ENCODE assay signal across 25 cellular contexts in genomic region chr15:52496175-52496574, GRCh38. TPM values are rescaled to one million over a fixed set of nuclear protein-coding genes. Genes with fewer than 3 reads are reported as not detected.
A peak's percentile ranks its signal among the peaks of the same experiment; 100 is the strongest.
DNase-seq lines count a peak whose midpoint lies in the region; ATAC-seq and TF ChIP-seq lines count a peak whose summit lies in the region.
"Had no signal": no experiment of that assay in that cellular context is flagged by ENCODE, and none has a peak within 500 bp of the region (broad histone marks: within the 10 kb centered on the region; RNA-seq: fewer than 3 reads in every experiment).

No MANE protein-coding gene starts in this region.

- POLR2A ChIA-PET in activated B cell treated with CpG ODN at 0.5 μM for 24 hours (lab: Charles Lee) = interaction anchor here (1.0 kb wide), 1 partner anchor 32 kb away, joined by 4 read pairs; the partner anchor contains the start of gene MYO5A

- no peak overlapping the region for H3K4me3 ChIP-seq in GM23248
- H3K4me3 ChIP-seq in NB4 (ENCODE audit: low read depth, low read length) = no peak overlapping the region
- H3K4me3 ChIP-seq in Peyer's patch = no peak overlapping the region
- H3K4me3 ChIP-seq: gastroesophageal sphincter, lower lobe of right lung, psoas muscle, SJSA1, stomach, tibial artery had no signal

- intact Hi-C loops in activated B cell treated with CpG ODN at 0.5 μM for 24 hours (cut with micrococcal nuclease) = no loop called here

- H3K36me3 Mint-ChIP-seq in activated B cell treated with CpG ODN at 0.5 μM for 24 hours (ENCODE audit: low read depth) = no peaks in the 10 kb centered on the region
- H3K36me3 Mint-ChIP-seq in memory B cell = peaks cover 1% of the 10 kb centered on the region
- H3K36me3 Mint-ChIP-seq: natural killer cell had no signal

- peaks cover 22% of the 10 kb centered on the region for H3K4me1 ChIP-seq in GM23248 (ENCODE audit: insufficient read depth)
- H3K4me1 ChIP-seq in Peyer's patch = no peaks in the 10 kb centered on the region
- H3K4me1 ChIP-seq: lower lobe of right lung, tibial artery had no signal

- TF ChIP-seq CTCF in NB4 (IDR thresholded peaks at IDR 0.05; ENCODE audit: low read depth, low read length) (no peak), activated B cell treated with CpG ODN at 0.5 μM for 24 hours (IDR thresholded peaks at IDR 0.05) (no peak), Peyer's patch (IDR thresholded peaks at IDR 0.05) (no peak)

- H3K79me2 ChIP-seq in GM23248 (ENCODE audit: insufficient read depth) = peaks cover 69% of the 10 kb centered on the region

- 73% methylated on average over 4 of the region's 4 CpGs for WGBS in GM23248 (ENCODE audit: low coverage in 1 of 2, low lambda C conversion rate in 2 of 2, missing lambda C conversion rate in 2 of 2), 2 experiments

- H3K27me3 Mint-ChIP-seq in activated B cell treated with CpG ODN at 0.5 μM for 24 hours (no peaks in the 10 kb centered on the region), memory B cell (no peaks in the 10 kb centered on the region)
- H3K27me3 Mint-ChIP-seq: central memory CD8-positive, alpha-beta T cell had no signal

- H3K9me3 Mint-ChIP-seq in activated B cell treated with CpG ODN at 0.5 μM for 24 hours = no peaks in the 10 kb centered on the region
- no peaks in the 10 kb centered on the region for H3K9me3 Mint-ChIP-seq in memory B cell
- H3K9me3 Mint-ChIP-seq: central memory CD8-positive, alpha-beta T cell; natural killer cell had no signal

- DNase-seq in GM23248 (no peak), NB4 (ENCODE audit: low read depth) (peak; percentile 5), activated B cell treated with CpG ODN at 0.5 μM for 24 hours (no peak), memory B cell (ENCODE audit: low spot score in 2 of 2) (no peak), substantia nigra (lab: John Stamatoyannopoulos, UW) (no peak), Peyer's patch (no peak), NCI-H226 (no peak)
- DNase-seq: activated CD4-positive, alpha-beta T cell treated with anti-CD3 and anti-CD28 coated beads, Interleukin-2, amount 50 U/mL, for 1 hour; activated T-cell treated with anti-CD3 and anti-CD28 coated beads, Interleukin-2, amount 50 U/mL, for 1 hour; C1 segment of cervical spinal cord; GOT3; KBM-7; lower lobe of right lung; natural killer cell; NCI-H1417 treated with DMSO at 0.1 percent for 48 hours; NCI-H2029 treated with DMSO at 0.1 percent for 48 hours; NCI-H526; occipital lobe; psoas muscle; stomach; tibial artery had no signal

- H3K36me3 ChIP-seq in GM23248 (ENCODE audit: low read depth) = no peaks in the 10 kb centered on the region
- H3K36me3 ChIP-seq in Peyer's patch = no peaks in the 10 kb centered on the region
- H3K36me3 ChIP-seq: gastroesophageal sphincter, lower lobe of right lung, SJSA1, stomach had no signal

- CTCF ChIA-PET in activated B cell treated with CpG ODN at 0.5 μM for 24 hours (lab: Charles Lee) = interaction anchor here (0.6 kb wide), 1 partner anchor 59 kb away, joined by 3 read pairs; no protein-coding TSS in a partner anchor

- no peak overlapping the region for H3K27ac ChIP-seq in GM23248
- no peak overlapping the region for H3K27ac ChIP-seq in substantia nigra (ENCODE audit: low read depth, low read length, poor library complexity, severe bottlenecking)
- no peak overlapping the region for H3K27ac ChIP-seq in Peyer's patch
- H3K27ac ChIP-seq: gastroesophageal sphincter, lower lobe of right lung, psoas muscle, SJSA1, stomach, tibial artery had no signal

- H3F3A ChIP-seq in GM23248 (ENCODE audit: insufficient read depth) = 0 out of 2 replicates have a peak, but pooled peaks cover 8% of the 10 kb centered on the region

- in situ Hi-C loops in GM23248 (cut with MboI) = no loop called here

- H3K4me3 Mint-ChIP-seq in activated B cell treated with CpG ODN at 0.5 μM for 24 hours = no peak overlapping the region
- no peak overlapping the region for H3K4me3 Mint-ChIP-seq in memory B cell
- H3K4me3 Mint-ChIP-seq: central memory CD8-positive, alpha-beta T cell; natural killer cell had no signal

- H3K9me2 ChIP-seq in GM23248 (ENCODE audit: insufficient read depth) = no peaks in the 10 kb centered on the region

- H4K20me1 ChIP-seq in GM23248 (ENCODE audit: insufficient read depth) = no peaks in the 10 kb centered on the region

- ATAC-seq in activated B cell treated with CpG ODN at 0.5 μM for 24 hours (ENCODE audit: low read depth) = no peak
- peak; percentile 43 for ATAC-seq in memory B cell (ENCODE audit: low read depth)
- ATAC-seq: gastroesophageal sphincter, lower lobe of right lung, sciatic nerve had no signal

- H3K9ac ChIP-seq in GM23248 = no peak overlapping the region

- peak overlapping the region; percentile 36 for H3K4me2 ChIP-seq in GM23248 (ENCODE audit: unreplicated experiment)

- peak overlapping the region; percentile 24 for H3K27ac Mint-ChIP-seq in activated B cell treated with CpG ODN at 0.5 μM for 24 hours
- no peak overlapping the region for H3K27ac Mint-ChIP-seq in memory B cell

- no peak overlapping the region for H2AFZ ChIP-seq in GM23248

- H3K4me1 Mint-ChIP-seq in activated B cell treated with CpG ODN at 0.5 μM for 24 hours = peaks cover 33% of the 10 kb centered on the region
- peaks cover 27% of the 10 kb centered on the region for H3K4me1 Mint-ChIP-seq in memory B cell

- H3K27me3 ChIP-seq in GM23248 (replicated peaks; ENCODE audit: insufficient read depth) (no peaks in the 10 kb centered on the region), Peyer's patch (no peaks in the 10 kb centered on the region)
- H3K27me3 ChIP-seq: gastroesophageal sphincter, SJSA1, stomach, tibial artery had no signal

- no peak for TF ChIP-seq POLR2A in NB4 (IDR thresholded peaks at IDR 0.05; ENCODE audit: extremely low read depth, insufficient read length)
- no peak for TF ChIP-seq POLR2A in Peyer's patch (IDR thresholded peaks at IDR 0.05)

- H3K9me3 ChIP-seq in GM23248 (ENCODE audit: low read depth) (no peaks in the 10 kb centered on the region), Peyer's patch (no peaks in the 10 kb centered on the region)
- H3K9me3 ChIP-seq: gastroesophageal sphincter, lower lobe of right lung, psoas muscle, SJSA1, stomach, tibial artery had no signal

RNA-seq across cellular contexts. Expression of gene MYO5A, which starts 32.5 kb away (rescaled TPM):
- 30.6 and 33.3 TPM in 2 replicates for total RNA-seq in GM23248 (2014; rRNA removed; shearing (Covaris generic))
- polyA plus RNA-seq in GM23248 (2016; fragmentation: Nextera tagmentation; extraction: Ambion mirVana) = 12.1 and 14.0 TPM in 2 replicates
- total RNA-seq in activated B cell treated with CpG ODN at 0.5 μM for 24 hours (41.7 and 49.1 TPM in 2 replicates), Peyer's patch (10 to 100 TPM in 2 of 4 donors, 1 to 10 TPM in 2; 8.9 to 65.2 (median 12.7) TPM)
